ENCODE assay signal across 8 cellular contexts in the genomic region with DNA sequence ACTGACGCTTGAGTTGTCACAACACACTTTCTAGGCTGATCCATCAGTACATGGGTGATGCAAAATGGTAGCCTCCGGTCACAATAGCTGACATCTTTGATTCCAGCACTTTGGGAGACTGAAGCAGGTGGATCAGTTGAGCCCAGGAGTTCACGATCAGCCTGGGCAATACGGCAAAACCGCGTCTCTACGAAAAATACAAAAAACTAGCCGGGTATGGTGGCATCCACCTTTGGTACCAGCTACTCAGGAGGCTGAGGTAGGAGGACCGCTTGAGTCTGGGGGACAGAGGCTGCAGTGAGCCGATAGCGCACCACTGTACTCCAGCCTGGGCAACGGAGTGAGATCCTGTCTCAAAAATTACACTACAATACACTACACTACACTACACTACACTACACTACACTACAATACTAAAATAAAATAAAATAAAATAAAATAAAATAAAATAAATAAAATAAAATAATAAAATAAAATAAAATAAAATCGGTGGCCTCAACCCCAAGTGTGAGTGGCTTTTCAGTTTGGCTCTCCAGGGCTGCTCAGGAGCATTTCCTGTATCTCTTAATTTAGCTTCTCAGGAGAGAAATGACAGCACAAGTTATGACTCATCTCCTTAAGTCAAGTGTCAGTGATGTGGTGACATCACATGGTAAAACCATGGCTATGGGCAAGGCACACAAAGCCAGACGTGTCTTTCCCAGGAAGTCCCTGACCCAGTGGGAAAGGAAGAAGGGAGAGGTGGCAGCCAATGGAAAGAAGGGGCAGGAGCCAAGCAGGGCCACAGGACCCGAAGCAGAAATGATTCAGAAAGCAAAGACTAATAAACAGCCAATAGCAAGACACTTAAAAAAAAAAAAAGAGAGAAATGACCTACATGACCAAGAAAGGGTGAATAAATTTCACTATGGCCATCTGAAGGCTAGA.
A peak's percentile ranks its signal among the peaks of the same experiment; 100 is the strongest.
DNase-seq lines count a peak whose midpoint lies in the region; ATAC-seq and TF ChIP-seq lines count a peak whose summit lies in the region.
"Had no signal": no experiment of that assay in that cellular context is flagged by ENCODE, and none has a peak within 500 bp of the region (broad histone marks: within the 10 kb centered on the region; RNA-seq: fewer than 3 reads in every experiment).

No MANE protein-coding gene starts in this region.

- peaks cover 0 to 41% (median 8%) of the 10 kb centered on the region in 4 donors for H3K27me3 ChIP-seq in esophagus muscularis mucosa

- no peak overlapping the region for H3K27ac ChIP-seq in HEK293 (ENCODE audit: extremely low read depth, low read depth, low read length)
- no peak overlapping the region for H3K27ac ChIP-seq in esophagus muscularis mucosa (replicated peaks in 1 of 4)

- H3K9me3 ChIP-seq in HEK293 (ENCODE audit: control insufficient read depth, insufficient read depth, low read depth, low read length) (no peaks in the 10 kb centered on the region), esophagus muscularis mucosa (no peaks in the 10 kb centered on the region)

- intact Hi-C loops in esophagus muscularis mucosa (cut with DNase I) = no loop called here

- CTCF ChIA-PET in GM10248 (lab: Yijun Ruan, JAX) = interaction anchor here (1.2 kb wide), 1 partner anchor 33 kb away, joined by 5 read pairs; no protein-coding TSS in a partner anchor
- CTCF ChIA-PET in HEK293 (lab: Yijun Ruan, JAX) = no interaction called here

- POLR2A ChIA-PET in GM10248 (lab: Yijun Ruan, JAX) (no interaction called here), HEK293 (lab: Yijun Ruan, JAX) (no interaction called here)

- TF ChIP-seq POLR2A in esophagus muscularis mucosa (IDR thresholded peaks at IDR 0.05; ENCODE audit: low read depth) = no peak

- TF ChIP-seq CTCF in GM10248 (IDR thresholded peaks at IDR 0.05; ENCODE audit: control extremely low read depth, extremely low read depth, low read depth, missing control alignments) (no peak), HEK293 (tag by site-specific recombination; IDR thresholded peaks at IDR 0.05) (no peak), esophagus muscularis mucosa (IDR thresholded peaks at IDR 0.05) (no peak)

- H3K4me3 ChIP-seq in HEK293 (ENCODE audit: low read depth, low read length) (no peak overlapping the region), esophagus muscularis mucosa (no peak overlapping the region)

- DNase-seq in GM10248 (ENCODE audit: extremely low spot score) (peak; percentile 72), RPMI7951 (ENCODE audit: low read depth) (peak; percentile 93), esophagus muscularis mucosa (ENCODE audit: extremely low spot score) (peak; percentile 45), DMS114 treated with DMSO at 0.1 percent for 48 hours (lab: John Stamatoyannopoulos, UW; ENCODE audit: unreplicated experiment) (no peak), GDM1 (lab: John Stamatoyannopoulos, UW) (no peak)
- DNase-seq: T-cell had no signal

- 81% methylated on average over 15 of the region's 15 CpGs for WGBS in esophagus muscularis mucosa

- H3K4me1 ChIP-seq in HEK293 (ENCODE audit: control insufficient read depth, insufficient read depth, low read length) (no peaks in the 10 kb centered on the region), esophagus muscularis mucosa (peaks cover 0 to 10% (median 9%) of the 10 kb centered on the region in 4 donors)

- H3K36me3 ChIP-seq in HEK293 (ENCODE audit: control insufficient read depth in 2 of 2, insufficient read depth in 1 of 2, low read length in 2 of 2) (no peaks in the 10 kb centered on the region; a peak in 1 of 3 replicates), esophagus muscularis mucosa (no peaks in the 10 kb centered on the region)

- ATAC-seq in GM19452 (IDR thresholded peaks at IDR 0.05; ENCODE audit: unreplicated experiment) = no peak

- TF ChIP-seq EP300 in esophagus muscularis mucosa (IDR thresholded peaks at IDR 0.05) = no peak

TF ChIP-seq in HEK293, 187 proteins besides CTCF, POLR2A, EP300 and RAD21 (continues in another document):
- TF ChIP-seq ZNF600 (tag by site-specific recombination; IDR thresholded peaks at IDR 0.05) = peak; percentile 49; the same call in 1 of the 2 replicates
- TF ChIP-seq ZBTB48 (tag by site-specific recombination; IDR thresholded peaks at IDR 0.05) = no peak
- TF ChIP-seq TRIM28 (IDR thresholded peaks at IDR 0.05; ENCODE audit: borderline replicate concordance, low read length) = no peak
- no peak for TF ChIP-seq ZNF449 (tag by site-specific recombination; IDR thresholded peaks at IDR 0.05)
- TF ChIP-seq ZNF19 (tag by site-specific recombination; IDR thresholded peaks at IDR 0.05; ENCODE audit: low read depth) = no peak
- TF ChIP-seq SCRT1 (tag by site-specific recombination; IDR thresholded peaks at IDR 0.05; ENCODE audit: borderline replicate concordance) = no peak
- TF ChIP-seq ZNF513 (tag by site-specific recombination; IDR thresholded peaks at IDR 0.05) = no peak
- no peak for TF ChIP-seq ZNF544 (tag by site-specific recombination; IDR thresholded peaks at IDR 0.05)
- TF ChIP-seq, protein P1, sequence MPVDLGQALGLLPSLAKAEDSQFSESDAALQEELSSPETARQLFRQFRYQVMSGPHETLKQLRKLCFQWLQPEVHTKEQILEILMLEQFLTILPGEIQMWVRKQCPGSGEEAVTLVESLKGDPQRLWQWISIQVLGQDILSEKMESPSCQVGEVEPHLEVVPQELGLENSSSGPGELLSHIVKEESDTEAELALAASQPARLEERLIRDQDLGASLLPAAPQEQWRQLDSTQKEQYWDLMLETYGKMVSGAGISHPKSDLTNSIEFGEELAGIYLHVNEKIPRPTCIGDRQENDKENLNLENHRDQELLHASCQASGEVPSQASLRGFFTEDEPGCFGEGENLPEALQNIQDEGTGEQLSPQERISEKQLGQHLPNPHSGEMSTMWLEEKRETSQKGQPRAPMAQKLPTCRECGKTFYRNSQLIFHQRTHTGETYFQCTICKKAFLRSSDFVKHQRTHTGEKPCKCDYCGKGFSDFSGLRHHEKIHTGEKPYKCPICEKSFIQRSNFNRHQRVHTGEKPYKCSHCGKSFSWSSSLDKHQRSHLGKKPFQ (tag by site-specific recombination; IDR thresholded peaks at IDR 0.05) = no peak
- TF ChIP-seq ZNF791 (tag by site-specific recombination; IDR thresholded peaks at IDR 0.05) = no peak
- peak; percentile 94 for TF ChIP-seq ZBTB21 (tag by site-specific recombination; IDR thresholded peaks at IDR 0.05)
- no peak for TF ChIP-seq ZNF747 (tag by site-specific recombination; IDR thresholded peaks at IDR 0.05)
- TF ChIP-seq ZNF202 (tag by site-specific recombination; IDR thresholded peaks at IDR 0.05; ENCODE audit: borderline replicate concordance) = no peak
- TF ChIP-seq ZNF585B (tag by site-specific recombination; IDR thresholded peaks at IDR 0.05) = no peak
- no peak for TF ChIP-seq ZNF843 (tag by site-specific recombination; IDR thresholded peaks at IDR 0.05)
- TF ChIP-seq ZNF280D (tag by site-specific recombination; IDR thresholded peaks at IDR 0.05) = no peak
- no peak for TF ChIP-seq ZNF621 (tag by site-specific recombination; IDR thresholded peaks at IDR 0.05)
- TF ChIP-seq MZF1 (tag by site-specific recombination; IDR thresholded peaks at IDR 0.05; ENCODE audit: borderline replicate concordance) = no peak
- TF ChIP-seq ZNF701 (tag by site-specific recombination; IDR thresholded peaks at IDR 0.05) = no peak

Comparison
In these comparisons a context has a peak if more than half of its experiments do, and no peak if none do; other contexts are left out.
1. DNase-seq: peak in GM10248 (single experiment), RPMI7951 (single experiment) and esophagus muscularis mucosa (single experiment); none in DMS114 treated with DMSO at 0.1 percent for 48 hours (single experiment) and GDM1 (single experiment).